1 cellular context compared by ENCODE assay signal in the genomic region with DNA sequence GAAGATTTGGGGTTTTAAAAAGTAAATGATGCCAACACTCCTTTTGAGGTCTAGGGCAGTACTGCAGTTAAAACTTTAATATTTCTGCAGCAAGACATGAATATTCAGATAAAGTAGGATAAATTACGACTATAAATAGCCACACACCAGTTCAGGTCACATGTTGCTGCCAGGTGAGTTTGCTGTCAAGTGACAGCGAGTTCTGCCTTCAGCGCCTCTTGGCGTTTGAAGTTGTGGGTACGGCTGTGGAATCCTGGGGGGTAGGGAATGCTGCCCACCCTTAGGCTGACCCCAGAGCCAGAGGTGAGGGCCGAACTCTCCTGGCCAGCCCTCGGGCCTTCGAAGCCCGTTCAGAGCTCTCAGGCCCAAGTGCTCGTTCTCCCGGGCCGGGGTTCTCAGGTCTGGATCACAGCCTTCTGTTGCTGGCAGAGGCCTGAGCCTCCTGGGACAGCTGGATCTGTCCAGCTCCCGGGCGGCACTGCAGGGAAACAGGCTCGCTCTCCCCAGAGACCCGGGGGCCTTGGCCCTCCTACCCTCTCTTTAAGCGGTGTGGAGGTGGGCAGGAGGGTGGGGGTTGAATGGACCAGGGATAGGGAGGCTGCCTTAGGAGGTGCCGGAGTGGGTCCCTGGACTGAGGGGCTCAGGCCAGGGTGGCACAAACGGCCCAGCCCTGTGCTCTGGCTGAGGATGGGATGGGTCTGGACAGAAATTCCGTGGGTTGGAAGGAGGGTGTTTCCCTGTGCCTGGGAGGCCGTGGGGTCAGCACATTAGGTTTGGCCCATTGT.
TF ChIP-seq lines count a peak whose summit lies in the region.

No MANE protein-coding gene starts in this region.

TF ChIP-seq in liver, 16 proteins besides CTCF, POLR2A, EP300 and RAD21 (continued from another document):
- TF ChIP-seq, protein P1, sequence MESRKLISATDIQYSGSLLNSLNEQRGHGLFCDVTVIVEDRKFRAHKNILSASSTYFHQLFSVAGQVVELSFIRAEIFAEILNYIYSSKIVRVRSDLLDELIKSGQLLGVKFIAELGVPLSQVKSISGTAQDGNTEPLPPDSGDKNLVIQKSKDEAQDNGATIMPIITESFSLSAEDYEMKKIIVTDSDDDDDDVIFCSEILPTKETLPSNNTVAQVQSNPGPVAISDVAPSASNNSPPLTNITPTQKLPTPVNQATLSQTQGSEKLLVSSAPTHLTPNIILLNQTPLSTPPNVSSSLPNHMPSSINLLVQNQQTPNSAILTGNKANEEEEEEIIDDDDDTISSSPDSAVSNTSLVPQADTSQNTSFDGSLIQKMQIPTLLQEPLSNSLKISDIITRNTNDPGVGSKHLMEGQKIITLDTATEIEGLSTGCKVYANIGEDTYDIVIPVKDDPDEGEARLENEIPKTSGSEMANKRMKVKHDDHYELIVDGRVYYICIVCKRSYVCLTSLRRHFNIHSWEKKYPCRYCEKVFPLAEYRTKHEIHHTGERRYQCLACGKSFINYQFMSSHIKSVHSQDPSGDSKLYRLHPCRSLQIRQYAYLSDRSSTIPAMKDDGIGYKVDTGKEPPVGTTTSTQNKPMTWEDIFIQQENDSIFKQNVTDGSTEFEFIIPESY (IDR thresholded peaks at IDR 0.05): no peak
- TF ChIP-seq GABPA (IDR thresholded peaks at IDR 0.05 in 1 of 2, conservative IDR thresholded peaks at IDR 0.05 in 1 of 2): no peak
TF ChIP-seq in liver: peak in this region for 0.
